In the genomic region with DNA sequence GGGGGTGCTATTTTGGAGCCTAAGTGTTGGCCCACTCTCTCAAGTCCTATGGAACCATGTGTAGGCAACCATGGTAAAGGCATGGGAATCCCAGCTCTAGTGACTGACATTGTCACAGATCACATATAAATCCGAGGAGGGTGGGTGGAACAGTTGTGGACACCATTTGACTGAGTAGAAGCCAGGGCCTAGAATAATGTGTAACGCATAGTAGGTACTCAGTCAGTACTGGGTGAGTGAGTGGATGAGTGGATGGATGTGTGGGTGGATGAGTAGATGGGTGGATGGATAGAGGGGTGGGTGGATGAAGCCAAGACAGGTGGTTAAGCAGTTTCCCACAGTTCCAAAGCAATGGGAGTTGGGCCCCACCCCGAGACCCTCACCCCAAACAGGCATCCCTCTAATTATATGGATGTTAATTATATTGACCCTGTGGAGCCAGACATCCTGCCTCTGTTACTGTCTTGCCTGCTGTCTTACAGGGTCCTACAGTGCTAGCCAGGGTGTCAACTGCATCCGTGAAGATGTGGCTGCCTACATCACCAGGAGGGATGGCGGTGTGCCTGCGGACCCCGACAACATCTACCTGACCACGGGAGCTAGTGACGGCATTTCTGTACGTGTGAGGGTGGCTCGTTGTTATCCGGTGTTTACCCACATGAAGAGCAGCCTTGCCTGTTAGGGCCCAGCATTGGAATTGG, we compare ENCODE assay signal across 27 cellular contexts.
"Had no signal": no experiment of that assay in that cellular context is flagged by ENCODE, and none has a peak within 500 bp of the region (broad histone marks: within the 10 kb centered on the region; RNA-seq: fewer than 3 reads in every experiment).

No MANE protein-coding gene starts in this region.

- H3K79me2 ChIP-seq: parathyroid adenoma had no signal

- H3K9ac ChIP-seq: neural progenitor cell, parathyroid adenoma had no signal

- H3K9me3 ChIP-seq: breast epithelium, colonic mucosa, heart left ventricle, lower lobe of right lung, right atrium auricular region, suprapubic skin had no signal

- H3K4me3 ChIP-seq: breast epithelium, colonic mucosa, heart left ventricle, lower lobe of right lung, neural progenitor cell, right atrium auricular region, suprapubic skin had no signal

- H2AFZ ChIP-seq: neural progenitor cell, parathyroid adenoma had no signal

- H3K4me2 ChIP-seq: neural progenitor cell had no signal

- H3K36me3 ChIP-seq: breast epithelium, colonic mucosa, lower lobe of right lung, neural progenitor cell, right atrium auricular region had no signal

- FAIRE-seq: kidney, urothelium cell line had no signal

- ATAC-seq: effector memory CD8-positive, alpha-beta T cell; lower lobe of right lung; natural killer cell; stimulated activated naive CD8-positive, alpha-beta T cell treated with anti-CD3 and anti-CD28 coated beads, Interleukin-15, amount 100 ng/mL, for 72 hours had no signal

- DNase-seq: activated CD4-positive, alpha-beta memory T cell treated with anti-CD3 and anti-CD28 coated beads, Interleukin-2, amount 10 ng/mL, durations not matched to agents 7 days and 5 days; activated CD4-positive, alpha-beta T cell treated with anti-CD3 and anti-CD28 coated beads for 1 hour; activated CD4-positive, alpha-beta T cell treated with anti-CD3 and anti-CD28 coated beads, Interleukin-2, amount 10 ng/mL, durations not matched to agents 7 days and 5 days; activated CD8-positive, alpha-beta memory T cell treated with anti-CD3 and anti-CD28 coated beads, Interleukin-2, amount 50 U/mL, for 48 hours; activated gamma-delta T cell treated with Interleukin-2 at 50 U/mL for 16 hours; activated naive CD4-positive, alpha-beta T cell treated with anti-CD3 and anti-CD28 coated beads, Interleukin-2, amount 50 U/mL, for 16 hours; activated T-cell treated with anti-CD3 and anti-CD28 coated beads, Interleukin-2, amount 50 U/mL, for 24 hours; amniotic stem cell; colonic mucosa; effector memory CD8-positive, alpha-beta T cell; heart left ventricle; immature natural killer cell; kidney; lower lobe of right lung; mesendoderm; natural killer cell; occipital lobe; stimulated activated CD4-positive, alpha-beta T cell treated with anti-CD3 and anti-CD28 coated beads, Interleukin-4, amount 100 ng/mL, for 1 hour; stimulated activated naive CD8-positive, alpha-beta T cell treated with anti-CD3 and anti-CD28 coated beads, Interleukin-15, amount 100 ng/mL, for 72 hours; T1000; trophoblast cell had no signal

- H3K27ac ChIP-seq: breast epithelium, colonic mucosa, heart left ventricle, lower lobe of right lung, neural progenitor cell, parathyroid adenoma, right atrium auricular region, suprapubic skin had no signal

- H3K27me3 ChIP-seq: breast epithelium, colonic mucosa, heart left ventricle, neural progenitor cell, right atrium auricular region, suprapubic skin had no signal

- H3K4me1 ChIP-seq: lower lobe of right lung, neural progenitor cell, parathyroid adenoma, right atrium auricular region had no signal
